12 cellular contexts compared by ENCODE assay signal in the genomic region with DNA sequence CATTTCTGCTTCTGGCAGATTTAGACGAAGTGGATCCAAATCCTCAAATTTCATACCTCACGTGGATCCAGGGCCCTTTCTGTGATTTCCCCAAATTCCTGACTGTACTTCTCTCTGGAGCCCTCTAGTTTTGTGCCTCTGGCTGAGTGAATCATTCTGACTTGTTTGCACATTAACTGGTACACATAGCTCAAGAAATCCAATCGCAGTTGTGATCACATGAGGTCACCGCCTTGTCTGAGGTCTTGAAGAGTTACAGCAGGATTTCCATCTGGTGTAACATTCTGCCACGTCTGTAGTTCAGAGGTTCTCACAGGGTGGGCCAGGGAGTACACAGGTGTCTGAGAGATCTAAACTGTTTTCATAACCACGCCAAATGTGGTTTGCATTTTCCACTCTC.
DNase-seq lines count a peak whose midpoint lies in the region; ATAC-seq and TF ChIP-seq lines count a peak whose summit lies in the region.
"Had no signal": no experiment of that assay in that cellular context is flagged by ENCODE, and none has a peak within 500 bp of the region (broad histone marks: within the 10 kb centered on the region; RNA-seq: fewer than 3 reads in every experiment).

No MANE protein-coding gene starts in this region.

- 29 to 45% methylated on average over 6 of the region's 6 CpGs for WGBS in gastroesophageal sphincter (ENCODE audit: low coverage in 1 of 2), 2 donors
- 41 to 53% (median 45%) methylated on average over 6 of the region's 6 CpGs for WGBS in stomach, 5 donors

- TF ChIP-seq CTCF in gastroesophageal sphincter (IDR thresholded peaks at IDR 0.05) = no peak
- no peak for TF ChIP-seq CTCF in stomach (IDR thresholded peaks at IDR 0.05)

- no peaks in the 10 kb centered on the region for H3K4me1 ChIP-seq in gastroesophageal sphincter
- H3K4me1 ChIP-seq in stomach = peaks cover 15 to 21% (median 16%) of the 10 kb centered on the region in 4 donors

- ATAC-seq in gastroesophageal sphincter (peak; percentile 55), GM21515 (IDR thresholded peaks at IDR 0.05; ENCODE audit: unreplicated experiment) (no peak)
- ATAC-seq: activated CD8-positive, alpha-beta memory T cell treated with anti-CD3 and anti-CD28 coated beads, Interleukin-2, amount 10 ng/mL, durations not matched to agents 7 days and 5 days had no signal

- peak; percentile 31 for DNase-seq in DMS79 treated with DMSO at 0.1 percent for 48 hours (lab: John Stamatoyannopoulos, UW)
- DNase-seq in NCI-H2171 (lab: John Stamatoyannopoulos, UW) = peak; percentile 90
- peak; percentile 34 for DNase-seq in stomach
- DNase-seq in NCI-H446 treated with DMSO at 0.1 percent for 48 hours (lab: John Stamatoyannopoulos, UW) = no peak
- DNase-seq in stimulated activated CD4-positive, alpha-beta T cell treated with anti-CD3 and anti-CD28 coated beads, Interleukin-4, amount 100 ng/mL, for 24 hours = no peak
- DNase-seq: activated CD8-positive, alpha-beta memory T cell treated with anti-CD3 and anti-CD28 coated beads, Interleukin-2, amount 10 ng/mL, durations not matched to agents 7 days and 5 days; CD4-positive, alpha-beta memory T cell; dorsolateral prefrontal cortex had no signal

- H3K4me3 ChIP-seq in gastroesophageal sphincter = no peak overlapping the region
- no peak overlapping the region for H3K4me3 ChIP-seq in stomach
- H3K4me3 ChIP-seq: body of pancreas, dorsolateral prefrontal cortex, SK-N-MC had no signal

- TF ChIP-seq EP300 in gastroesophageal sphincter (IDR thresholded peaks at IDR 0.05) = no peak
- TF ChIP-seq EP300 in stomach (IDR thresholded peaks at IDR 0.05) = no peak

- H3K9me3 ChIP-seq in gastroesophageal sphincter = peaks cover 0 to 9% (median 0%) of the 10 kb centered on the region in 3 donors
- H3K9me3 ChIP-seq in stomach = peaks cover 0 to 8% (median 3%) of the 10 kb centered on the region in 4 donors
- H3K9me3 ChIP-seq: body of pancreas had no signal

- H3K36me3 ChIP-seq in gastroesophageal sphincter = no peaks in the 10 kb centered on the region
- no peaks in the 10 kb centered on the region for H3K36me3 ChIP-seq in stomach

- no peak for TF ChIP-seq POLR2A in gastroesophageal sphincter (IDR thresholded peaks at IDR 0.05)
- TF ChIP-seq POLR2A in stomach (IDR thresholded peaks at IDR 0.05) = no peak

- no peak overlapping the region for H3K27ac ChIP-seq in gastroesophageal sphincter
- H3K27ac ChIP-seq in stomach = peak overlapping the region; percentile 28 to 76 (median 59)
- H3K27ac ChIP-seq: dorsolateral prefrontal cortex, SK-N-MC had no signal

- intact Hi-C loops in stomach (cut with DNase I; ENCODE audit: low total_unique reads) = no loop called here

- H3K27me3 ChIP-seq in gastroesophageal sphincter (peaks cover 4% of the 10 kb centered on the region), stomach (no peaks in the 10 kb centered on the region)
- H3K27me3 ChIP-seq: body of pancreas, dorsolateral prefrontal cortex had no signal

Comparison
In these comparisons a context has a peak if more than half of its experiments do, and no peak if none do; other contexts are left out.
1. DNase-seq: peak in DMS79 treated with DMSO at 0.1 percent for 48 hours (single experiment), NCI-H2171 (single experiment) and stomach (single experiment); none in NCI-H446 treated with DMSO at 0.1 percent for 48 hours (single experiment) and stimulated activated CD4-positive, alpha-beta T cell treated with anti-CD3 and anti-CD28 coated beads, Interleukin-4, amount 100 ng/mL, for 24 hours (single experiment).
2. H3K27ac ChIP-seq: peak in stomach (5 of 5); none in gastroesophageal sphincter (0 of 4).